Comparison of ENCODE assay signal across 10 cellular contexts in genomic region chr20:46359233-46359751, GRCh38. TPM values are rescaled to one million over a fixed set of nuclear protein-coding genes. Genes with fewer than 3 reads are reported as not detected.
DNase-seq lines count a peak whose midpoint lies in the region; ATAC-seq and TF ChIP-seq lines count a peak whose summit lies in the region.
"Had no signal": no experiment of that assay in that cellular context is flagged by ENCODE, and none has a peak within 500 bp of the region (broad histone marks: within the 10 kb centered on the region; RNA-seq: fewer than 3 reads in every experiment).

No MANE protein-coding gene starts in this region.

- intact Hi-C loops in CD4-positive, alpha-beta T cell (cut with DNase I, micrococcal nuclease): no loop called here

- peak overlapping the region; percentile 4 for H3K27ac ChIP-seq in CD4-positive, alpha-beta T cell (ENCODE audit: low read depth, low read length)

- H3K27me3 ChIP-seq in CD4-positive, alpha-beta T cell (ENCODE audit: control insufficient read depth, insufficient read depth, low read length): no peaks in the 10 kb centered on the region
- H3K27me3 ChIP-seq in HAP-1 (ENCODE audit: low read depth): no peaks in the 10 kb centered on the region

- in situ Hi-C loops in HAP-1 (cut with MboI; ENCODE audit: low sequenced_read_pairs): no loop called here

- no peak overlapping the region for H3K4me3 Mint-ChIP-seq in CD4-positive, alpha-beta T cell

- DNase-seq in CD4-positive, alpha-beta T cell: no peak
- peak; percentile 36 for DNase-seq in fibroblast of peridontal ligament (ENCODE audit: extremely low read depth)
- no peak for DNase-seq in SW480 (ENCODE audit: low spot score)
- no peak for DNase-seq in HAP-1 (ENCODE audit: low spot score in 2 of 2)
- no peak for DNase-seq in kidney tubule cell (ENCODE audit: low spot score)
- DNase-seq in NOMO-1 (lab: John Stamatoyannopoulos, UW; ENCODE audit: unreplicated experiment in 2 of 2): no peak
- DNase-seq: NCI-H69 had no signal

- no peaks in the 10 kb centered on the region for H3K9me3 ChIP-seq in CD4-positive, alpha-beta T cell (ENCODE audit: control insufficient read depth, low read length)
- no peaks in the 10 kb centered on the region for H3K9me3 ChIP-seq in HAP-1

- POLR2A ChIA-PET in CD4-positive, alpha-beta T cell (lab: Charles Lee): interaction anchor here (1.6 kb wide), 1 partner anchor 11 kb away, joined by 3 read pairs; no protein-coding TSS in a partner anchor

- H3K9me3 Mint-ChIP-seq in CD4-positive, alpha-beta T cell: no peaks in the 10 kb centered on the region

- no peak overlapping the region for H3K4me3 ChIP-seq in HAP-1
- H3K4me3 ChIP-seq: lung had no signal

- ATAC-seq in CD4-positive, alpha-beta T cell (ENCODE audit: poor library complexity): no peak
- peak; percentile 65 for ATAC-seq in GM19351 (IDR thresholded peaks at IDR 0.05; ENCODE audit: unreplicated experiment)
- ATAC-seq in HG03439 (IDR thresholded peaks at IDR 0.05; ENCODE audit: unreplicated experiment): peak; percentile 38

- peak overlapping the region; percentile 80 for H3K27ac Mint-ChIP-seq in CD4-positive, alpha-beta T cell

- H3K36me3 ChIP-seq in HAP-1 (replicated peaks): peaks cover 7% of the 10 kb centered on the region

- CTCF ChIA-PET in CD4-positive, alpha-beta T cell (lab: Charles Lee): no interaction called here

- no peak for TF ChIP-seq CTCF in CD4-positive, alpha-beta T cell (IDR thresholded peaks at IDR 0.05)

- no peaks in the 10 kb centered on the region for H3K4me1 ChIP-seq in HAP-1

- peaks cover 75% of the 10 kb centered on the region for H3K4me1 Mint-ChIP-seq in CD4-positive, alpha-beta T cell (ENCODE audit: low read depth)

- no peaks in the 10 kb centered on the region for H3K27me3 Mint-ChIP-seq in CD4-positive, alpha-beta T cell

- peaks cover 64% of the 10 kb centered on the region for H3K36me3 Mint-ChIP-seq in CD4-positive, alpha-beta T cell (ENCODE audit: low read depth)

RNA-seq across cellular contexts. Expression of gene ELMO2, which starts 47.1 kb away (rescaled TPM):
- total RNA-seq in CD4-positive, alpha-beta T cell: 10 to 100 TPM; 85.6 TPM

RNA-seq across cellular contexts. Expression of gene CDH22, which starts 51.0 kb away (rescaled TPM):
- not detected for total RNA-seq in CD4-positive, alpha-beta T cell
